In the genomic region with DNA sequence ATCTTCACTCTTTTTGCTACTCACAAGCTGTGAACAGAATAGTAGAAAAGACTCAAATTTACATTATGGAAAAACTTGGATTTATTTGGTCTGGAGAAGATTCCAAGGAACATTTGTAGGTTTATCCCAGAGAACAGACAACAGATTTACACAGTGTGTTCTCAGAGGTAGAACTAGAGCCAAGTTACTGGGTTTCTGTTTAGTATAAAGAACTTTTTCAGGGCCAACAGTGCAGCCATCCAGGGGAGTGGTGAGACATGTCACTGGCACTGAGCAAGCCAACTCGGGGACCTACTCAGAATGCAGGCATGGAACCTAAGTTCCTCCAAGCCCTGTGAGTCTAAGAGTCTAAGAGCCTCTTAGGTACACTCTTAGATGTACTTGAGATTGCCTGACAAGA, we compare ENCODE assay signal across 3 cellular contexts.
"Had no signal": no experiment of that assay in that cellular context is flagged by ENCODE, and none has a peak within 500 bp of the region (broad histone marks: within the 10 kb centered on the region; RNA-seq: fewer than 3 reads in every experiment).

No MANE protein-coding gene starts in this region.

- DNase-seq: GDM1, GF-D8 had no signal

- H3K4me3 ChIP-seq: GM12878 had no signal

- ATAC-seq: GM12878 had no signal
